Comparison of ENCODE assay signal across 17 cellular contexts in the genomic region with DNA sequence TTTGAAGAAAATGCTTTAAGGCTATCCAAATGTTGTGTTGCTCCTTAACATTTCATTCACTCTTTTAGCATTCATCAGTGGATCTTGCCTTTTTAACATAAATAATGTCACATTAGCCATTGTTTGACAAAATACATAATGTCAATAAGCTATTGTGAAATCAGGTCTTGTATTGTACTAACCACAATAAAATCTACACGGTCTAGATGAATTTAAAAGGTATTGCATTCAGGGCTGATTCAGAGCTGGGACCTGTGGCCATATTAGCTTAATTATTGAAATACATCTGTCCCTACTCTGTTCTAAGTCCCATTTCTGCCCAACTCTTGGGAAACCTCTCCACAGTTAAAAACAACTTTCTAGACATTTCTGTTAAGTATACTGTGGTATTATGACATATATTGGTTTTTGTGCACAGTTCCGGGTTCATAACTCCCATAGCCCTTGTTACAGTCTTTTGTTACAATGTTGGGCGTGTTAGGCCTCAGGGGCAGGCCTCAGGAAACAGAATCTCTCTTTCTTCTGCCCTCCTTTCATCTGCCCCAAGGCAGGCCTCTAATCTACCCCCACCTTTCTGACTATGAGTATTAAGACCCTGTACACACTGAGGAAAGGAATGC.
"Had no signal": no experiment of that assay in that cellular context is flagged by ENCODE, and none has a peak within 500 bp of the region (broad histone marks: within the 10 kb centered on the region; RNA-seq: fewer than 3 reads in every experiment).

No MANE protein-coding gene starts in this region.

- H3K9me3 ChIP-seq: thyroid gland, uterus had no signal

- H2AFZ ChIP-seq: hepatocyte, neural progenitor cell had no signal

- H3K4me1 ChIP-seq: neural progenitor cell, uterus had no signal

- H3K79me2 ChIP-seq: hepatocyte had no signal

- H3K4me3 ChIP-seq: dorsolateral prefrontal cortex, hepatocyte, lung, neural progenitor cell, thyroid gland, uterus had no signal

- H3K27me3 ChIP-seq: dorsolateral prefrontal cortex, hepatocyte, neural progenitor cell, thyroid gland, uterus had no signal

- H3K27ac ChIP-seq: dorsolateral prefrontal cortex, hepatocyte, neural progenitor cell, thyroid gland, uterus, VCaP had no signal

- H3K4me2 ChIP-seq: hepatocyte, neural progenitor cell had no signal

- ATAC-seq: activated naive CD8-positive, alpha-beta T cell treated with anti-CD3 and anti-CD28 coated beads, Interleukin-2, amount 50 U/mL, for 24 hours; activated T-helper 17 cell treated with anti-CD3 and anti-CD28 coated beads, Interleukin-2, amount 50 U/mL, for 72 hours; stimulated activated memory B cell treated with anti-CD40 and anti-IgM and Interleukin-4, amounts not matched to agents 10 μg/mL and 1 μg/mL and 100 μg/mL, for 72 hours had no signal

- DNase-seq: activated CD4-positive, alpha-beta T cell treated with anti-CD3 and anti-CD28 coated beads for 1 hour; activated CD4-positive, alpha-beta T cell treated with anti-CD3 and anti-CD28 coated beads, Interleukin-2, amount 50 U/mL, for 48 hours; activated naive CD4-positive, alpha-beta T cell treated with Interleukin-2 at 50 U/mL for 16 hours; activated naive CD8-positive, alpha-beta T cell treated with anti-CD3 and anti-CD28 coated beads, Interleukin-2, amount 50 U/mL, for 24 hours; aorta; dorsolateral prefrontal cortex; endodermal cell; islet precursor cell; stimulated activated CD4-positive, alpha-beta T cell treated with anti-CD3 and anti-CD28 coated beads, Interleukin-1b, Interleukin-23, amount 100 ng/mL, for 48 hours; thyroid gland; uterus had no signal

- H3K36me3 ChIP-seq: neural progenitor cell, thyroid gland, uterus had no signal
